8 cellular contexts compared by ENCODE assay signal in the genomic region with DNA sequence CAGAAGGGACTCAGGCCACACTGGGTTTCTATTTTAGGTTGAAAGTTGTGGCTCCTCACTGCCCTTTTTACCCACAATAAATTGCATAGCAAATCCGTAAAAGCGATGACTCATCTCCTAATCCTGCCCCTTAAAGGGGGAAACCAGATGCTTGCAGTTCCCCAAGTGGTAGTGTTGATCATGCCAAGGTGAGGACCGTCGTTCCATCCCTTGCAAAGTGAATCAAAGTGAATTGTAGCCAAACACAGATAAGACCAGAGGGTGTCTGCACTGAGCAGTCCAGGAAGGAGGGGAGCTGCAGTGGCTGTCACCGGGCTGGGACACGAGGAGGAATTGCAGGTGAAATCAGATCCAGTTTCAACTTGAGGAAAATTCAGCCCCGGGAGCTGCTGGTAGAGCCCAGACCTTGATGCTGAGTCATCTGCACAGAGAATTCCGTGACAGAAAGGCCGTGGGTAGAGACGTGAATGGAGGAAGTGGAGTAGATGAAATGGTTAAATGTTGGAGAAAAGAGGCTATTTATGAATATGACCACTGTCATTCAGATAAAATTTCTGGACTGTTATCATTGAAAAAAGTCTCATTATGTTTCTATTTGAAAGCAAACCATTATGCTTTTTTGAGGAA. TPM values are rescaled to one million over a fixed set of nuclear protein-coding genes. Genes with fewer than 3 reads are reported as not detected.
DNase-seq lines count a peak whose midpoint lies in the region; ATAC-seq, FAIRE-seq and TF ChIP-seq lines count a peak whose summit lies in the region.

No MANE protein-coding gene starts in this region.

- no peaks in the 10 kb centered on the region for H4K20me1 ChIP-seq in HepG2 (ENCODE audit: insufficient read depth, low read length)
- no peaks in the 10 kb centered on the region for H4K20me1 ChIP-seq in mammary epithelial cell (ENCODE audit: insufficient read depth, low read length)

- H3K4me2 ChIP-seq in HepG2 (ENCODE audit: low read depth, low read length) = no peak overlapping the region
- H3K4me2 ChIP-seq in mammary epithelial cell (ENCODE audit: insufficient read depth, low read depth, low read length) = peak overlapping the region; percentile 6

- in situ Hi-C loops in HepG2 (cut with HindIII; ENCODE audit: extremely low pct_ligation_motif_present, low pct_unique_long_range_greater_than_20kb) (no loop called here), mammary epithelial cell (cut with MboI; ENCODE audit: low sequenced_read_pairs in 2 of 2) (no loop called here)

- H3K27me3 ChIP-seq in HepG2 (ENCODE audit: control insufficient read depth in 1 of 2, insufficient read depth in 2 of 2, low read length in 2 of 2) = no peaks in the 10 kb centered on the region
- no peaks in the 10 kb centered on the region for H3K27me3 ChIP-seq in right lobe of liver
- H3K27me3 ChIP-seq in HUES6 (ENCODE audit: control insufficient read depth, insufficient read depth, low read length) = no peaks in the 10 kb centered on the region
- no peaks in the 10 kb centered on the region for H3K27me3 ChIP-seq in mammary epithelial cell (ENCODE audit: insufficient read depth, low read length)
- H3K27me3 ChIP-seq in skeletal muscle tissue (ENCODE audit: control insufficient read depth in 3 of 3, insufficient read depth in 3 of 3, low read length in 3 of 3) = no peaks in the 10 kb centered on the region
- no peaks in the 10 kb centered on the region for H3K27me3 ChIP-seq in ovary
- H3K27me3 ChIP-seq in thyroid gland = no peaks in the 10 kb centered on the region

- no peaks in the 10 kb centered on the region for H3K9me3 ChIP-seq in HepG2 (ENCODE audit: low read length)
- no peaks in the 10 kb centered on the region for H3K9me3 ChIP-seq in right lobe of liver
- no peaks in the 10 kb centered on the region for H3K9me3 ChIP-seq in HUES6 (ENCODE audit: control insufficient read depth, insufficient read depth, low read depth, low read length)
- no peaks in the 10 kb centered on the region for H3K9me3 ChIP-seq in mammary epithelial cell (replicated peaks; ENCODE audit: insufficient read depth, low read length)
- no peaks in the 10 kb centered on the region for H3K9me3 ChIP-seq in skeletal muscle tissue (ENCODE audit: control insufficient read depth in 3 of 3, low read length in 3 of 3)
- H3K9me3 ChIP-seq in ovary = no peaks in the 10 kb centered on the region
- H3K9me3 ChIP-seq in thyroid gland = no peaks in the 10 kb centered on the region

- TF ChIP-seq CTCF in HepG2 (CRISPR knock-in tag; IDR thresholded peaks at IDR 0.05) (no peak), right lobe of liver (IDR thresholded peaks at IDR 0.05) (no peak), mammary epithelial cell (conservative IDR thresholded peaks at IDR 0.05 in 1 of 2, IDR thresholded peaks at IDR 0.05 in 1 of 2; ENCODE audit: extremely low read depth in 1 of 2, insufficient read depth in 1 of 2, low read depth in 1 of 2, low read length in 2 of 2) (no peak), ovary (IDR thresholded peaks at IDR 0.05) (no peak), thyroid gland (IDR thresholded peaks at IDR 0.05) (no peak)

- H3K4me1 ChIP-seq in HepG2 (ENCODE audit: insufficient read depth, low read length) (no peaks in the 10 kb centered on the region), right lobe of liver (no peaks in the 10 kb centered on the region), HUES6 (ENCODE audit: control insufficient read depth, insufficient read depth, low read length) (peaks cover 22% of the 10 kb centered on the region), mammary epithelial cell (ENCODE audit: insufficient read depth, low read length) (peaks cover 13% of the 10 kb centered on the region), skeletal muscle tissue (ENCODE audit: control insufficient read depth in 3 of 3, insufficient read depth in 3 of 3, low read length in 3 of 3) (peaks cover 6 to 7% (median 6%) of the 10 kb centered on the region in 3 donors), ovary (ENCODE audit: insufficient read depth) (peaks cover 2% of the 10 kb centered on the region), thyroid gland (no peaks in the 10 kb centered on the region)

- dilution Hi-C loops in mammary epithelial cell (cut with HindIII; ENCODE audit: low sequenced_read_pairs) = loop anchor here (5.0 kb wide), 1 partner anchor 78 kb away; no protein-coding TSS in a partner anchor

- DNase-seq in HepG2 (ENCODE audit: low spot score) (no peak), right lobe of liver (no peak), mammary epithelial cell (peak; percentile 64), NK-92 (lab: John Stamatoyannopoulos, UW; ENCODE audit: unreplicated experiment) (no peak), ovary (no peak), thyroid gland (no peak)

- H3K9ac ChIP-seq in HepG2 (ENCODE audit: insufficient read depth, low read depth, low read length) (no peak overlapping the region), HUES6 (ENCODE audit: low read length) (peak overlapping the region; percentile 35), mammary epithelial cell (ENCODE audit: insufficient read depth, low read length) (no peak overlapping the region), skeletal muscle tissue (ENCODE audit: low read depth in 1 of 3, low read length in 3 of 3) (peak overlapping the region in 1 of 3 donors; percentile 35)

- no peak overlapping the region for H3K4me3 ChIP-seq in HepG2 (replicated peaks in 1 of 3; ENCODE audit: insufficient read depth in 1 of 3, low read depth in 2 of 3, low read length in 3 of 3)
- H3K4me3 ChIP-seq in right lobe of liver = no peak overlapping the region
- no peak overlapping the region for H3K4me3 ChIP-seq in HUES6 (ENCODE audit: low read depth, low read length)
- H3K4me3 ChIP-seq in mammary epithelial cell (replicated peaks in 1 of 3; ENCODE audit: insufficient read depth in 1 of 3, low read depth in 2 of 3, low read length in 3 of 3) = no peak overlapping the region
- H3K4me3 ChIP-seq in skeletal muscle tissue (ENCODE audit: low read length in 3 of 3) = peak overlapping the region in 2 of 3 donors; percentile 1 to 45
- no peak overlapping the region for H3K4me3 ChIP-seq in ovary
- H3K4me3 ChIP-seq in thyroid gland (replicated peaks in 1 of 3) = no peak overlapping the region

- TF ChIP-seq POLR2A in HepG2 (IDR thresholded peaks at IDR 0.05; ENCODE audit: insufficient read depth in 1 of 2, low read depth in 2 of 2, low read length in 2 of 2) (no peak), right lobe of liver (IDR thresholded peaks at IDR 0.05) (no peak), ovary (IDR thresholded peaks at IDR 0.05) (no peak), thyroid gland (IDR thresholded peaks at IDR 0.05) (no peak)

- POLR2A ChIA-PET in HepG2 (lab: Yijun Ruan, JAX) = no interaction called here

- CTCF ChIA-PET in HepG2 (lab: Yijun Ruan, JAX; ENCODE audit: low intra/inter-chr PET ratio, low total read pairs) (no interaction called here), mammary epithelial cell (lab: Charles Lee; ENCODE audit: low non-redundant PET) (no interaction called here)

- ATAC-seq in HepG2 = no peak
- no peak for ATAC-seq in right lobe of liver

- no peak for FAIRE-seq in HepG2 (lab: Jason Lieb, UNC)

- intact Hi-C loops in HepG2 (cut with micrococcal nuclease; ENCODE audit: unreplicated experiment) (no loop called here), right lobe of liver (cut with DNase I) (no loop called here), mammary epithelial cell (cut with micrococcal nuclease) (no loop called here), ovary (cut with DNase I) (no loop called here), thyroid gland (cut with DNase I) (no loop called here)

- TF ChIP-seq RAD21 in HepG2 (CRISPR knock-in tag; IDR thresholded peaks at IDR 0.05) = no peak

- WGBS in HepG2 (ENCODE audit: low lambda C conversion rate) = 97% methylated on average over 10 of the region's 10 CpGs
- WGBS in right lobe of liver (ENCODE audit: insufficient coverage, low coverage, low lambda C conversion rate, missing lambda C conversion rate) = 65% methylated on average over 10 of the region's 10 CpGs
- 33% methylated on average over 10 of the region's 10 CpGs for WGBS in mammary epithelial cell (ENCODE audit: low coverage, missing lambda C conversion rate)
- 30 to 50% (median 35%) methylated on average over 10 of the region's 10 CpGs for WGBS in ovary, 3 donors
- 70 to 85% methylated on average over 10 of the region's 10 CpGs for WGBS in thyroid gland, 2 donors

- H2AFZ ChIP-seq in HepG2 (ENCODE audit: low read length) (no peak overlapping the region), mammary epithelial cell (ENCODE audit: low read depth, low read length) (no peak overlapping the region)

- H3K79me2 ChIP-seq in HepG2 (ENCODE audit: insufficient read depth, low read length) (no peaks in the 10 kb centered on the region), mammary epithelial cell (ENCODE audit: insufficient read depth, low read length) (peaks cover under 1% of the 10 kb centered on the region)

- BruUV-seq in HepG2 (replicated peaks; lab: Mats Ljungman, UMichigan) = no TSS peak
- BruUV-seq in mammary epithelial cell (replicated peaks; lab: Mats Ljungman, UMichigan) = no TSS peak

- TF ChIP-seq EP300 in HepG2 (IDR thresholded peaks at IDR 0.05; ENCODE audit: low read depth in 2 of 2, low read length in 2 of 2) (no peak), HepG2 (CRISPR knock-in tag; IDR thresholded peaks at IDR 0.05; ENCODE audit: borderline replicate concordance) (no peak), ovary (IDR thresholded peaks at IDR 0.05) (no peak)

- H3K36me3 ChIP-seq in HepG2 (replicated peaks in 1 of 2; ENCODE audit: control insufficient read depth in 1 of 2, insufficient read depth in 2 of 2, low read length in 2 of 2) (peaks cover 8 to 58% of the 10 kb centered on the region in 2 experiments; a peak in 4 of 5 replicates), right lobe of liver (peaks cover 0 to 62% (median 12%) of the 10 kb centered on the region in 4 donors), HUES6 (ENCODE audit: control insufficient read depth, insufficient read depth, low read length) (peaks cover 60% of the 10 kb centered on the region), mammary epithelial cell (ENCODE audit: insufficient read depth, low read length) (peaks cover 21% of the 10 kb centered on the region), skeletal muscle tissue (ENCODE audit: control insufficient read depth in 3 of 3, insufficient read depth in 3 of 3, low read length in 3 of 3) (peaks cover 38 to 52% (median 41%) of the 10 kb centered on the region in 3 donors), ovary (no peaks in the 10 kb centered on the region), thyroid gland (peaks cover 37% of the 10 kb centered on the region in 2 donors)

- H3K27ac ChIP-seq in HepG2 (ENCODE audit: extremely low read length, insufficient read depth, low read length) = no peak overlapping the region
- H3K27ac ChIP-seq in right lobe of liver = no peak overlapping the region
- H3K27ac ChIP-seq in HUES6 (ENCODE audit: low read depth, low read length) = no peak overlapping the region
- H3K27ac ChIP-seq in mammary epithelial cell (ENCODE audit: insufficient read depth, low read depth, low read length) = peak overlapping the region; percentile 8
- peak overlapping the region; percentile 43 for H3K27ac ChIP-seq in skeletal muscle tissue (ENCODE audit: low read depth, low read length)
- H3K27ac ChIP-seq in ovary = no peak overlapping the region
- H3K27ac ChIP-seq in thyroid gland = no peak overlapping the region

RNA-seq across cellular contexts. Expression of gene MMP17, which starts 44.2 kb away (rescaled TPM):
- total RNA-seq in HepG2 (2016; rRNA removed; fragmentation: Illumina TruSeq; extraction: Trizol) (0.38 and 0.80 TPM in 2 replicates), right lobe of liver (1 to 10 TPM in 2 of 6 experiments, under 1 TPM in 4; 0.58 to 3.9 (median 0.73) TPM), mammary epithelial cell (10 to 100 TPM in 1 of 2 donors, under 1 TPM in 1; 0.50 to 11.3 TPM), skeletal muscle tissue (6.3 TPM), ovary (10 to 100 TPM in 5 of 7 donors, 1 to 10 TPM in 2; 9.3 to 15.6 (median 13.3) TPM), thyroid gland (10 to 100 TPM in 1 of 4 donors, 1 to 10 TPM in 2, under 1 TPM in 1; 0.38 to 10.1 (median 4.1) TPM)
- total RNA-seq in HepG2 (2016; cell fraction: cytosol; rRNA removed; fragmentation: Illumina TruSeq; extraction: Trizol; ENCODE audit: low read depth) = 0.79 and 1.1 TPM in 2 replicates
- 0.36 and 0.78 TPM in 2 replicates for total RNA-seq in HepG2 (2016; cell fraction: insoluble cytoplasmic fraction; rRNA removed; fragmentation: Illumina TruSeq; extraction: Trizol)
- 1.2 and 1.4 TPM in 2 replicates for total RNA-seq in HepG2 (2016; cell fraction: membrane; rRNA removed; fragmentation: Illumina TruSeq; extraction: Trizol)
- 0.69 and 0.75 TPM in 2 replicates for total RNA-seq in HepG2 (2016; cell fraction: nucleus; rRNA removed; fragmentation: Illumina TruSeq; extraction: Trizol)
- polyA plus RNA-seq in HepG2 (2011; rRNA removed) (0.55 and 2.0 TPM in 2 replicates), mammary epithelial cell (8.1 TPM), ovary (10 to 100 TPM in 1 of 2 donors, under 1 TPM in 1; 0.78 to 15.5 TPM)
- polyA plus RNA-seq in HepG2 (2011; cell fraction: cytosol; rRNA removed) = 0.69 and 1.1 TPM in 2 replicates
- 3.2 and 5.2 TPM in 2 replicates for polyA plus RNA-seq in HepG2 (2011; cell fraction: nucleus; rRNA removed)
- 0.24 and 0.57 TPM in 2 replicates for polyA plus RNA-seq in HepG2 (2012)
- polyA plus RNA-seq in HepG2 (2016; cell fraction: cytosol; fragmentation: Illumina TruSeq; extraction: Trizol; ENCODE audit: low read depth) = 0.80 and 1.2 TPM in 2 replicates
- 0.53 and 1.4 TPM in 2 replicates for polyA plus RNA-seq in HepG2 (2016; cell fraction: insoluble cytoplasmic fraction; fragmentation: Illumina TruSeq; extraction: Trizol; ENCODE audit: low read depth)
- polyA plus RNA-seq in HepG2 (2016; cell fraction: membrane; fragmentation: Illumina TruSeq; extraction: Trizol; ENCODE audit: low read depth) = 1.5 and 2.6 TPM in 2 replicates
- 2.1 and 2.8 TPM in 2 replicates for polyA plus RNA-seq in HepG2 (2016; cell fraction: nucleus; fragmentation: Illumina TruSeq; extraction: Trizol; ENCODE audit: insufficient read depth, low read depth)
- 0.70 and 1.1 TPM in 2 replicates for polyA minus RNA-seq in HepG2 (2011; rRNA and poly(A)+ RNA removed; ENCODE audit: low replicate concordance)
- polyA minus RNA-seq in HepG2 (2011; cell fraction: cytosol; rRNA and poly(A)+ RNA removed) = 1.5 TPM in 1 of 2 replicates, not detected in the other
- polyA minus RNA-seq in HepG2 (2011; cell fraction: nucleus; rRNA and poly(A)+ RNA removed) = 1.4 and 2.6 TPM in 2 replicates
- polyA minus RNA-seq in mammary epithelial cell = 0.57 TPM

Comparison
In these comparisons a context has a peak if more than half of its experiments do, and no peak if none do; other contexts are left out.
1. H3K27ac ChIP-seq: peak in mammary epithelial cell (single experiment) and skeletal muscle tissue (single experiment); none in HepG2 (single experiment), right lobe of liver (0 of 3), HUES6 (single experiment), ovary (0 of 2) and thyroid gland (0 of 3).
2. H3K4me3 ChIP-seq: peak in skeletal muscle tissue (2 of 3); none in HepG2 (0 of 3), right lobe of liver (0 of 3), HUES6 (single experiment), mammary epithelial cell (0 of 3), ovary (single experiment) and thyroid gland (0 of 3).